In genomic region chr3:112400317-112400716, GRCh38 we compare ENCODE assay signal across 6 cellular contexts.
DNase-seq lines count a peak whose midpoint lies in the region; ATAC-seq, FAIRE-seq and TF ChIP-seq lines count a peak whose summit lies in the region.
"Not testable (repeated sequence)": the region's sequence is repeated elsewhere in the genome, so short reads cannot be mapped to it uniquely, and the experiment has no call there.

No MANE protein-coding gene starts in this region.

- H3K9me3 ChIP-seq in H9 (ENCODE audit: control insufficient read depth, low read depth, low read length); NT2/D1 (ENCODE audit: insufficient read depth, low read length); H1 (ENCODE audit: insufficient read depth in 2 of 2, low read depth in 1 of 2, low read length in 1 of 2); iPS-20b (ENCODE audit: insufficient read depth, low read depth, low read length); neural progenitor cell (ENCODE audit: low read depth): not testable (repeated sequence)

- H2BK5ac ChIP-seq in H9 (ENCODE audit: insufficient read length, low read length) = not testable (repeated sequence)
- peak overlapping the region; percentile 89 for H2BK5ac ChIP-seq in H1 (ENCODE audit: low read depth, low read length)

- H3K4me2 ChIP-seq in H9 (ENCODE audit: insufficient read depth, insufficient read length, low read length) = not testable (repeated sequence)
- H3K4me2 ChIP-seq in H1 (ENCODE audit: insufficient read depth in 1 of 2, low read depth in 2 of 2, low read length in 2 of 2) = peak overlapping the region in 1 of 2 experiments; percentile 66; a peak in 3 of 4 replicates
- H3K4me2 ChIP-seq in neural progenitor cell = peak overlapping the region; percentile 9

- ATAC-seq in foreskin keratinocyte = not testable (repeated sequence)

- not testable (repeated sequence) for H3K23ac ChIP-seq in H9 (ENCODE audit: insufficient read length, low read depth, low read length); H1 (ENCODE audit: insufficient read length)

- H3K4ac ChIP-seq in H9 (ENCODE audit: low read depth, low read length); H1 (replicated peaks; ENCODE audit: insufficient read length, low read depth, low read length): not testable (repeated sequence)

- not testable (repeated sequence) for H3F3A ChIP-seq in neural progenitor cell (ENCODE audit: low read depth)

- H3K4me3 ChIP-seq in NT2/D1 (ENCODE audit: insufficient read length, low read depth); neural progenitor cell: not testable (repeated sequence)
- H3K4me3 ChIP-seq in H1 (ENCODE audit: extremely low read depth in 1 of 4, insufficient read depth in 2 of 4, low read depth in 3 of 4, low read length in 4 of 4) = peak overlapping the region in 1 of 4 experiments; percentile 13; a peak in 2 of 8 replicates
- peak overlapping the region; percentile 22; the same call in 1 of the 2 replicates for H3K4me3 ChIP-seq in iPS-20b (ENCODE audit: low read length)

- H3K4me1 ChIP-seq in H9 (ENCODE audit: insufficient read depth, low read length); NT2/D1 (ENCODE audit: insufficient read depth, insufficient read length): not testable (repeated sequence)
- H3K4me1 ChIP-seq in H1 (replicated peaks in 1 of 4; ENCODE audit: control insufficient read depth in 3 of 4, insufficient read depth in 4 of 4, low read length in 3 of 4) (peaks cover 2 to 24% (median 11%) of the 10 kb centered on the region in 4 experiments; a peak in 6 of 7 replicates), foreskin keratinocyte (peaks cover 10% of the 10 kb centered on the region), iPS-20b (ENCODE audit: insufficient read depth, low read length) (peaks cover 34% of the 10 kb centered on the region), neural progenitor cell (peaks cover 10% of the 10 kb centered on the region)

- H3K9ac ChIP-seq in H9 (ENCODE audit: extremely low read depth, insufficient read length, low read length) = peak overlapping the region; percentile 13
- H3K9ac ChIP-seq in NT2/D1 (ENCODE audit: insufficient read length, low read depth) = peak overlapping the region; percentile 57
- H3K9ac ChIP-seq in H1 (replicated peaks in 1 of 4; ENCODE audit: extremely low read depth in 1 of 4, low read depth in 3 of 4, low read length in 3 of 4) = peak overlapping the region in 2 of 4 experiments; percentile 20 to 43; a peak in 1 of 7 replicates
- peak overlapping the region; percentile 69; the same call in 1 of the 2 replicates for H3K9ac ChIP-seq in iPS-20b (ENCODE audit: low read depth, low read length)
- H3K9ac ChIP-seq in neural progenitor cell = not testable (repeated sequence)

- TF ChIP-seq EP300 in H1 (IDR thresholded peaks at IDR 0.05; ENCODE audit: borderline replicate concordance in 1 of 2, low read depth in 2 of 2, low read length in 2 of 2) = not testable (repeated sequence)

- H3K4me3 Mint-ChIP-seq in H9 = peak overlapping the region in 1 of 2 experiments; percentile 41; a peak in 4 of 5 replicates
- H3K4me3 Mint-ChIP-seq in neural progenitor cell = not testable (repeated sequence)

- not testable (repeated sequence) for H3K27me3 ChIP-seq in H9 (ENCODE audit: insufficient read depth, low read length); NT2/D1 (ENCODE audit: insufficient read depth, insufficient read length); H1 (replicated peaks in 1 of 4; ENCODE audit: control insufficient read depth in 3 of 4, extremely low read depth in 1 of 4, insufficient read depth in 3 of 4, low read length in 3 of 4); foreskin keratinocyte; iPS-20b (ENCODE audit: insufficient read depth, low read length); neural progenitor cell

- H2AK5ac ChIP-seq in H9 (ENCODE audit: insufficient read length, low read length); H1 (ENCODE audit: low read depth, low read length): not testable (repeated sequence)

- not testable (repeated sequence) for TF ChIP-seq RAD21 in H1 (IDR thresholded peaks at IDR 0.05 in 1 of 2, conservative IDR thresholded peaks at IDR 0.05 in 1 of 2; ENCODE audit: low read depth in 2 of 2, low read length in 2 of 2)

- not testable (repeated sequence) for FAIRE-seq in H1 (lab: Jason Lieb, UNC)

- H3K79me1 ChIP-seq in H9 (ENCODE audit: insufficient read depth, low read depth, low read length, poor library complexity, severe bottlenecking); H1 (ENCODE audit: low read depth, low read length): not testable (repeated sequence)

- not testable (repeated sequence) for H4K5ac ChIP-seq in H9 (ENCODE audit: insufficient read length, low read depth, low read length); H1 (ENCODE audit: insufficient read length, low read depth, low read length)

- not testable (repeated sequence) for H2AFZ ChIP-seq in H9 (ENCODE audit: low read length); H1 (ENCODE audit: low read length)
- peak overlapping the region; percentile 60 for H2AFZ ChIP-seq in neural progenitor cell (replicated peaks)

- H2BK15ac ChIP-seq in H9 (ENCODE audit: low read depth, low read length); H1 (ENCODE audit: low read length): not testable (repeated sequence)

- not testable (repeated sequence) for H3K36me3 ChIP-seq in NT2/D1 (ENCODE audit: insufficient read depth, insufficient read length, low read length); H1 (ENCODE audit: control insufficient read depth in 2 of 4, insufficient read depth in 4 of 4, low read length in 3 of 4); iPS-20b (ENCODE audit: insufficient read depth, low read depth, low read length); neural progenitor cell

- not testable (repeated sequence) for H3K14ac ChIP-seq in H9 (ENCODE audit: insufficient read depth, low read length); H1 (ENCODE audit: insufficient read length)

- not testable (repeated sequence) for H4K8ac ChIP-seq in H9 (replicated peaks; ENCODE audit: insufficient read length, low read depth, low read length); H1 (ENCODE audit: extremely low read depth, insufficient read depth, low read length)

- not testable (repeated sequence) for H3T11ph ChIP-seq in H9 (ENCODE audit: low read length)

- not testable (repeated sequence) for H2BK12ac ChIP-seq in H9 (ENCODE audit: insufficient read length, low read depth, low read length)
- peak overlapping the region; percentile 61; the same call in 1 of the 2 replicates for H2BK12ac ChIP-seq in H1 (ENCODE audit: low read depth, low read length)

- H2BK120ac ChIP-seq in H9 (ENCODE audit: low read depth, low read length, poor library complexity, severe bottlenecking); H1 (replicated peaks; ENCODE audit: low read depth, low read length): not testable (repeated sequence)

- H2BK20ac ChIP-seq in H9 (ENCODE audit: low read depth, low read length, poor library complexity, severe bottlenecking) = not testable (repeated sequence)
- H2BK20ac ChIP-seq in H1 (ENCODE audit: low read length) = peak overlapping the region; percentile 21; the same call in 1 of the 2 replicates

- WGBS in H9 (ENCODE audit: extremely low coverage, insufficient read length, low lambda C conversion rate) = no CpG with 5 or more reads among the region's 5 CpGs
- WGBS in H1 (ENCODE audit: extremely low coverage in 1 of 2, insufficient coverage in 1 of 2, insufficient read length in 1 of 2, insufficient replicate concordance in 2 of 2, low coverage in 1 of 2, low lambda C conversion rate in 2 of 2, missing lambda C conversion rate in 1 of 2), 2 experiments = 17% methylated on average over 5 of the region's 5 CpGs; no CpG with 5 or more reads in 1 of the 2 experiments

- H3K79me2 ChIP-seq in H9 (ENCODE audit: insufficient read depth, low read length); H1 (ENCODE audit: control insufficient read depth in 1 of 2, insufficient read depth in 2 of 2, low read length in 2 of 2); neural progenitor cell (ENCODE audit: low read depth): not testable (repeated sequence)

- peak; percentile 59 for DNase-seq in H9
- DNase-seq in NT2/D1 (ENCODE audit: low read depth, low spot score); H1 (ENCODE audit: low read depth in 1 of 2, low spot score in 2 of 2); foreskin keratinocyte; neural progenitor cell (ENCODE audit: low spot score): not testable (repeated sequence)

- H3K36me3 Mint-ChIP-seq in H9 (ENCODE audit: insufficient read depth in 1 of 3, low read depth in 3 of 3); neural progenitor cell: not testable (repeated sequence)

- not testable (repeated sequence) for H3K27me3 Mint-ChIP-seq in H9 (ENCODE audit: low read depth); neural progenitor cell (ENCODE audit: insufficient read depth, low read depth)

- CTCF ChIA-PET in H1 (lab: Charles Lee; ENCODE audit: partially characterized antibody) = interaction anchor here (1.2 to 3.1 kb wide), 2 partner anchors 56 to 107 kb away, joined by 3 to 10 read pairs; partner anchors contain the start of gene SLC9C1

- H3K56ac ChIP-seq in H9 (ENCODE audit: insufficient read length, low read depth, low read length); H1 (replicated peaks; ENCODE audit: insufficient read length, low read depth, low read length): not testable (repeated sequence)

- not testable (repeated sequence) for TF ChIP-seq CTCF in H9 (conservative IDR thresholded peaks at IDR 0.05); H1 (IDR thresholded peaks at IDR 0.05; ENCODE audit: control extremely low read depth in 1 of 3, insufficient read depth in 1 of 3, low read depth in 1 of 3, low read length in 3 of 3); foreskin keratinocyte (conservative IDR thresholded peaks at IDR 0.05); neural progenitor cell (IDR thresholded peaks at IDR 0.05)

- not testable (repeated sequence) for H3K23me2 ChIP-seq in H9 (ENCODE audit: insufficient read length, low read depth, low read length, poor library complexity, severe bottlenecking); H1 (ENCODE audit: low read depth, low read length)

- H3K4me1 Mint-ChIP-seq in H9 = peaks cover 51 to 68% of the 10 kb centered on the region in 2 experiments
- not testable (repeated sequence) for H3K4me1 Mint-ChIP-seq in neural progenitor cell

- POLR2A ChIA-PET in H1 (lab: Charles Lee; ENCODE audit: partially characterized antibody) = interaction anchor here (0.9 to 4.0 kb wide), 14 partner anchors 9 to 162 kb away, joined by 3 to 17 read pairs (median 4); partner anchors contain the start of genes ATG3, CD200, SLC35A5 and SLC9C1

- not testable (repeated sequence) for H4K91ac ChIP-seq in H9 (ENCODE audit: insufficient read length, low read depth, low read length); H1 (replicated peaks; ENCODE audit: insufficient read length, low read length)

- H3K9me3 Mint-ChIP-seq in H9, neural progenitor cell: not testable (repeated sequence)

- peak in 1 of 2 experiments; percentile 73; a peak in 2 of 3 replicates for TF ChIP-seq POLR2A in H1 (IDR thresholded peaks at IDR 0.05; ENCODE audit: control extremely low read depth in 1 of 2, low read depth in 2 of 2, low read length in 2 of 2)

- H3K18ac ChIP-seq in H9 (ENCODE audit: insufficient read length, low read depth, low read length) (peak overlapping the region; percentile 83), H1 (ENCODE audit: extremely low read depth, low read length) (peak overlapping the region; percentile 96; the same call in 1 of the 2 replicates)

- H4K20me1 ChIP-seq in H9 (ENCODE audit: control insufficient read depth, insufficient read depth, insufficient read length); H1 (replicated peaks in 1 of 2; ENCODE audit: control insufficient read depth in 1 of 2, insufficient read depth in 2 of 2, low read length in 2 of 2); neural progenitor cell (ENCODE audit: low read depth): not testable (repeated sequence)

- H3K27ac ChIP-seq in H9 (ENCODE audit: insufficient read length, low read depth, low read length) (peak overlapping the region; percentile 93), H1 (ENCODE audit: low read depth, low read length) (peak overlapping the region; percentile 74; the same call in 1 of the 2 replicates), foreskin keratinocyte (peak overlapping the region; percentile 95), iPS-20b (ENCODE audit: low read length) (peak overlapping the region; percentile 30)
- H3K27ac ChIP-seq in neural progenitor cell = not testable (repeated sequence)

- peak overlapping the region; percentile 96 to 98 (median 97) for H3K27ac Mint-ChIP-seq in H9
- not testable (repeated sequence) for H3K27ac Mint-ChIP-seq in neural progenitor cell
